Comparison of ENCODE assay signal across 3 cellular contexts in the genomic region with DNA sequence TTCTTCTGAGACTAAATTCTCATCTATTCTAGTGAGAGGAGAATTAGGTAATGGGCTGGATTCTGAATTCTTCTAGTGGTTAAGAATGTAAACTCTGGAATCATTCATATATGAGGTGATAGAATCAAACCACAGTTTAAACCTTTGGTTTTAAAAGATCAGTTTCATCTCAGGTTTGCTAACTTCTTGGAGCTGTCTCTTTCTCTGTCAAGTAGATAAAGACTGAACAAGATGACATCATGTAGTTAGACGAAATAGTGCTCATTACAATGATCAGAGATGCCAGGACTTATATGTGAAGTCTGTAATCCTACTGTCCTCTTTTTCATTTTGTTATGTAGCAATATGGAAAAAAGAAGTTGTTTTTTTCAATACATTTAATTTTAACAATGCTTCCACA.
TF ChIP-seq lines count a peak whose summit lies in the region.

No MANE protein-coding gene starts in this region.

TF ChIP-seq in SK-N-SH, 30 proteins besides CTCF, POLR2A, EP300 and RAD21:
- 0 out of 2 replicates have a peak, but pooled peaks have one; percentile 20 for TF ChIP-seq POLR2AphosphoS5 (IDR thresholded peaks at IDR 0.05; ENCODE audit: low read depth, low read length)
- TF ChIP-seq, protein P1, sequence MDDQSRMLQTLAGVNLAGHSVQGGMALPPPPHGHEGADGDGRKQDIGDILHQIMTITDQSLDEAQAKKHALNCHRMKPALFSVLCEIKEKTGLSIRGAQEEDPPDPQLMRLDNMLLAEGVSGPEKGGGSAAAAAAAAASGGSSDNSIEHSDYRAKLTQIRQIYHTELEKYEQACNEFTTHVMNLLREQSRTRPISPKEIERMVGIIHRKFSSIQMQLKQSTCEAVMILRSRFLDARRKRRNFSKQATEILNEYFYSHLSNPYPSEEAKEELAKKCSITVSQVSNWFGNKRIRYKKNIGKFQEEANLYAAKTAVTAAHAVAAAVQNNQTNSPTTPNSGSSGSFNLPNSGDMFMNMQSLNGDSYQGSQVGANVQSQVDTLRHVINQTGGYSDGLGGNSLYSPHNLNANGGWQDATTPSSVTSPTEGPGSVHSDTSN (IDR thresholded peaks at IDR 0.05), result no peak
TF ChIP-seq in SK-N-SH: peak in this region for 1.

TF ChIP-seq in SK-N-SH treated with all-trans-retinoic acid at 6 μM for 48 hours, 23 proteins besides CTCF, POLR2A, EP300 and RAD21:
- TF ChIP-seq ZFP3 (CRISPR knock-in tag; IDR thresholded peaks at IDR 0.05), result no peak
- no peak for TF ChIP-seq GLIS3 (CRISPR knock-in tag; IDR thresholded peaks at IDR 0.05)
TF ChIP-seq in SK-N-SH treated with all-trans-retinoic acid at 6 μM for 48 hours: peak in this region for 0.

TF ChIP-seq in IMR-90, 13 proteins besides CTCF, POLR2A, EP300 and RAD21:
- TF ChIP-seq SMC3 (IDR thresholded peaks at IDR 0.05; ENCODE audit: low read depth, low read length), result no peak
